In genomic region chr14:74967618-74968017, GRCh38 we compare ENCODE assay signal across 22 cellular contexts. TPM values are rescaled to one million over a fixed set of nuclear protein-coding genes. Genes with fewer than 3 reads are reported as not detected.
"Had no signal": no experiment of that assay in that cellular context is flagged by ENCODE, and none has a peak within 500 bp of the region (broad histone marks: within the 10 kb centered on the region; RNA-seq: fewer than 3 reads in every experiment).

No MANE protein-coding gene starts in this region.

- H3K9ac ChIP-seq: KMS-11 had no signal

- H3K4me2 ChIP-seq: KMS-11 had no signal

- H3K4me3 ChIP-seq: SJCRH30, SK-N-MC had no signal

- FAIRE-seq: HepG2 had no signal

- H3K36me3 ChIP-seq: SJCRH30 had no signal

- H3K27me3 ChIP-seq: SJCRH30 had no signal

- H3K27ac ChIP-seq: KMS-11, RWPE1, SJCRH30, SK-N-MC had no signal

- DNase-seq: IMR-90, Kasumi-1, MM.1S, NCI-H1092 treated with DMSO at 0.1 percent for 48 hours, NCI-H1436, NCI-H187, NCI-H2029 treated with DMSO at 0.1 percent for 48 hours, NCI-H2171 treated with DMSO at 0.1 percent for 48 hours, NCI-H345, NCI-H446 treated with DMSO at 0.1 percent for 48 hours, NCI-H510A treated with DMSO at 0.1 percent for 48 hours, NCI-H526, PC-3, SHP77 treated with DMSO at 0.1 percent for 48 hours, SJCRH30 had no signal

- ATAC-seq: HepG2, Panc1, PC-3, Right ventricle myocardium inferior had no signal

- H3K9me3 ChIP-seq: SJCRH30 had no signal

RNA-seq across cellular contexts. Expression of gene RPS6KL1, which starts 44.6 kb away (rescaled TPM):
- total RNA-seq: M059J had no signal
